In the genomic region with DNA sequence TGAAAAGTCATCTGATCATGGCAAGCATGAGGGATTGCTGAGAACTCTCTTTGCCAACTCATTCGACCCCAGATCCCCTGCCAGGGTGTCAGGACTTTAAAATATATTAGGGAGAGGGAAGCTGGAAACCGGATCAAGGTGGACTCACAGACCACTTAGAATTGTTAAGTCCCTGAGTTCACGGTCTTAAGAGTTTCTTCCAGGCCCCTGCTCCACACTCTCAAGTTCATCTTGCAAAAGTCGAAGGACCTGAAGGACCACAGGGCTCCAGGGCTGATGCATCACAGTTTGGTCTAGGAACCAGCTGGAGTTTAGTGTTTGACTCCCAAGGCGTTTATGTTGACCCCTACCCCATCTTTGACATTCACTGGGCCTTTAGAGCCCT, we compare ENCODE assay signal across 15 cellular contexts. TPM values are rescaled to one million over a fixed set of nuclear protein-coding genes. Genes with fewer than 3 reads are reported as not detected.
A peak's percentile ranks its signal among the peaks of the same experiment; 100 is the strongest.
DNase-seq lines count a peak whose midpoint lies in the region; ATAC-seq and TF ChIP-seq lines count a peak whose summit lies in the region.
"Had no signal": no experiment of that assay in that cellular context is flagged by ENCODE, and none has a peak within 500 bp of the region (broad histone marks: within the 10 kb centered on the region; RNA-seq: fewer than 3 reads in every experiment).

No MANE protein-coding gene starts in this region.

- no peaks in the 10 kb centered on the region for H3K36me3 ChIP-seq in mammary epithelial cell (ENCODE audit: insufficient read depth, low read length)
- H3K36me3 ChIP-seq in mesenchymal stem cell (ENCODE audit: control insufficient read depth in 1 of 2, insufficient read depth in 2 of 2, low read depth in 1 of 2, low read length in 2 of 2): no peaks in the 10 kb centered on the region
- H3K36me3 ChIP-seq in subcutaneous abdominal adipose tissue (ENCODE audit: control insufficient read depth in 5 of 5, insufficient read depth in 5 of 5, low read length in 5 of 5): no peaks in the 10 kb centered on the region

- peaks cover 35% of the 10 kb centered on the region for H3K79me2 ChIP-seq in mammary epithelial cell (ENCODE audit: insufficient read depth, low read length)

- no peak overlapping the region for H3K18ac ChIP-seq in mesenchymal stem cell (ENCODE audit: low read depth in 1 of 2, low read length in 2 of 2)

- no peak overlapping the region for H2BK5ac ChIP-seq in mesenchymal stem cell (ENCODE audit: low read depth, low read length, poor library complexity, severe bottlenecking)

- no peak overlapping the region for H4K91ac ChIP-seq in mesenchymal stem cell (ENCODE audit: low read length)

- no peak for TF ChIP-seq CTCF in mammary epithelial cell (conservative IDR thresholded peaks at IDR 0.05 in 1 of 2, IDR thresholded peaks at IDR 0.05 in 1 of 2; ENCODE audit: extremely low read depth in 1 of 2, insufficient read depth in 1 of 2, low read depth in 1 of 2, low read length in 2 of 2)

- H3K4me3 ChIP-seq in mammary epithelial cell (replicated peaks in 1 of 3; ENCODE audit: insufficient read depth in 1 of 3, low read depth in 2 of 3, low read length in 3 of 3): peak overlapping the region; percentile 49 to 83 (median 69)
- peak overlapping the region in 1 of 2 experiments; percentile 79 for H3K4me3 ChIP-seq in mesenchymal stem cell (ENCODE audit: insufficient read depth in 1 of 2, low read depth in 1 of 2, low read length in 2 of 2)
- peak overlapping the region; percentile 70 to 93 (median 86) for H3K4me3 ChIP-seq in subcutaneous abdominal adipose tissue (ENCODE audit: low read depth in 1 of 5, low read length in 5 of 5)

- no peaks in the 10 kb centered on the region for H3K9me3 ChIP-seq in mammary epithelial cell (replicated peaks; ENCODE audit: insufficient read depth, low read length)
- no peaks in the 10 kb centered on the region for H3K9me3 ChIP-seq in mesenchymal stem cell (ENCODE audit: control insufficient read depth, low read length)
- no peaks in the 10 kb centered on the region for H3K9me3 ChIP-seq in subcutaneous abdominal adipose tissue (ENCODE audit: control insufficient read depth in 5 of 5, low read length in 5 of 5)

- peak overlapping the region; percentile 97 for H2AK5ac ChIP-seq in mesenchymal stem cell (ENCODE audit: low read length, severe bottlenecking)

- H3K79me1 ChIP-seq in mesenchymal stem cell (replicated peaks; ENCODE audit: low read length, poor library complexity, severe bottlenecking): no peaks in the 10 kb centered on the region

- in situ Hi-C loops in mammary epithelial cell (cut with MboI; ENCODE audit: low sequenced_read_pairs in 2 of 2): no loop called here

- 42% methylated on average over 5 of the region's 5 CpGs for WGBS in mammary epithelial cell (ENCODE audit: low coverage, missing lambda C conversion rate)
- 48% methylated on average over 5 of the region's 5 CpGs for WGBS in mesenchymal stem cell

- peak overlapping the region; percentile 23 for H2BK15ac ChIP-seq in mesenchymal stem cell (ENCODE audit: low read depth, poor library complexity, severe bottlenecking)

- H3K4me2 ChIP-seq in mammary epithelial cell (ENCODE audit: insufficient read depth, low read depth, low read length): peak overlapping the region; percentile 92
- H3K4me2 ChIP-seq in mesenchymal stem cell (ENCODE audit: low read length, poor library complexity, severe bottlenecking): peak overlapping the region; percentile 18

- H3K23ac ChIP-seq in mesenchymal stem cell (ENCODE audit: low read length in 2 of 2): no peak overlapping the region

- no peak overlapping the region for H2BK12ac ChIP-seq in mesenchymal stem cell (ENCODE audit: low read length in 2 of 2)

- no peak overlapping the region for H3K4ac ChIP-seq in mesenchymal stem cell (ENCODE audit: low read depth in 1 of 2, low read length in 2 of 2)

- H3K27me3 ChIP-seq in mammary epithelial cell (ENCODE audit: insufficient read depth, low read length) (no peaks in the 10 kb centered on the region), mesenchymal stem cell (ENCODE audit: control insufficient read depth in 1 of 2, insufficient read depth in 1 of 2, low read length in 2 of 2) (no peaks in the 10 kb centered on the region), subcutaneous abdominal adipose tissue (ENCODE audit: control insufficient read depth in 5 of 5, insufficient read depth in 4 of 5, low read length in 5 of 5) (no peaks in the 10 kb centered on the region)

- intact Hi-C loops in mammary epithelial cell (cut with micrococcal nuclease): loop anchor here (1.0 to 2.0 kb wide), 2 partner anchors 30 to 52 kb away; no protein-coding TSS in a partner anchor

- CTCF ChIA-PET in mammary epithelial cell (lab: Charles Lee; ENCODE audit: low non-redundant PET): interaction anchor here (0.7 to 0.9 kb wide), 2 partner anchors 31 to 81 kb away, joined by 5 to 6 read pairs; no protein-coding TSS in a partner anchor

- no peaks in the 10 kb centered on the region for H4K20me1 ChIP-seq in mammary epithelial cell (ENCODE audit: insufficient read depth, low read length)

- no peak overlapping the region for H3K9ac ChIP-seq in mammary epithelial cell (ENCODE audit: insufficient read depth, low read length)
- H3K9ac ChIP-seq in mesenchymal stem cell (ENCODE audit: low read length): peak overlapping the region; percentile 89
- no peak overlapping the region for H3K9ac ChIP-seq in subcutaneous abdominal adipose tissue (ENCODE audit: low read length in 5 of 5)

- BruUV-seq in mammary epithelial cell (replicated peaks; lab: Mats Ljungman, UMichigan): no TSS peak

- no peak for ATAC-seq in GM21717 (IDR thresholded peaks at IDR 0.05; ENCODE audit: unreplicated experiment)
- ATAC-seq: CD8-positive, alpha-beta T cell had no signal

- H3K4me1 ChIP-seq in mammary epithelial cell (ENCODE audit: insufficient read depth, low read length) (peaks cover 17% of the 10 kb centered on the region), mesenchymal stem cell (ENCODE audit: control insufficient read depth, insufficient read depth, low read depth, low read length) (peaks cover 6% of the 10 kb centered on the region), subcutaneous abdominal adipose tissue (ENCODE audit: control insufficient read depth in 5 of 5, insufficient read depth in 5 of 5, low read length in 5 of 5) (peaks cover 2 to 22% (median 11%) of the 10 kb centered on the region in 5 donors)

- H3K27ac ChIP-seq in mammary epithelial cell (ENCODE audit: insufficient read depth, low read depth, low read length) (peak overlapping the region; percentile 93), mesenchymal stem cell (ENCODE audit: low read length, poor library complexity, severe bottlenecking) (peak overlapping the region; percentile 77), subcutaneous abdominal adipose tissue (ENCODE audit: low read depth, low read length) (peak overlapping the region; percentile 92), substantia nigra (ENCODE audit: low read depth, low read length, poor library complexity, severe bottlenecking) (no peak overlapping the region)

- no peak overlapping the region for H2BK120ac ChIP-seq in mesenchymal stem cell (ENCODE audit: low read depth, low read length)

- no peak overlapping the region for H4K8ac ChIP-seq in mesenchymal stem cell (ENCODE audit: low read length)

- dilution Hi-C loops in mammary epithelial cell (cut with HindIII; ENCODE audit: low sequenced_read_pairs): no loop called here

- H2AFZ ChIP-seq in mammary epithelial cell (ENCODE audit: low read depth, low read length) (peak overlapping the region; percentile 76), mesenchymal stem cell (ENCODE audit: low read depth, low read length) (no peak overlapping the region)

- H3K14ac ChIP-seq in mesenchymal stem cell (ENCODE audit: low read length in 2 of 2): no peak overlapping the region

- peak; percentile 30 for DNase-seq in HT-29 (ENCODE audit: low spot score)
- no peak for DNase-seq in mammary epithelial cell
- DNase-seq in mesenchymal stem cell: peak; percentile 3
- DNase-seq in cerebellum (ENCODE audit: low spot score): no peak
- no peak for DNase-seq in substantia nigra (lab: John Stamatoyannopoulos, UW)
- DNase-seq in GM19238 (ENCODE audit: insufficient read length, low spot score): no peak
- DNase-seq: activated naive CD4-positive, alpha-beta T cell; CD8-positive, alpha-beta T cell; MV-4-11; NCI-H2227 treated with DMSO at 0.1 percent for 48 hours; T-helper 2 cell had no signal

RNA-seq across cellular contexts. Expression of gene RASSF9, which starts 0.5 kb away (rescaled TPM):
- total RNA-seq in HT-29 (2014; rRNA removed; shearing (Covaris generic)): 0.05 and 0.13 TPM in 2 replicates
- total RNA-seq in mammary epithelial cell: 10 to 100 TPM in 1 of 2 donors, 1 to 10 TPM in 1; 7.1 to 13.5 TPM
- 2.6 TPM for polyA plus RNA-seq in mammary epithelial cell
- 6.0 TPM for polyA minus RNA-seq in mammary epithelial cell
- 0.04 TPM for polyA plus RNA-seq in mesenchymal stem cell (2013, experiment 1 of 2)
- 0.07 TPM for polyA plus RNA-seq in mesenchymal stem cell (2013, experiment 2 of 2)
- 2.4 TPM for total RNA-seq in cerebellum
- total RNA-seq: CD8-positive, alpha-beta T cell; OCI-LY7 had no signal

RNA-seq across cellular contexts. Expression of gene NTS, which starts 37.4 kb away (rescaled TPM):
- total RNA-seq in HT-29 (2014; rRNA removed; shearing (Covaris generic)): 0.44 TPM in 1 of 2 replicates, not detected in the other
- total RNA-seq in mammary epithelial cell (not detected), cerebellum (1.2 TPM)
- not detected for polyA plus RNA-seq in mammary epithelial cell
- polyA minus RNA-seq in mammary epithelial cell: not detected
- not detected for polyA plus RNA-seq in mesenchymal stem cell (2013, experiment 1 of 2)
- not detected for polyA plus RNA-seq in mesenchymal stem cell (2013, experiment 2 of 2)
- total RNA-seq: CD8-positive, alpha-beta T cell; chondrocyte; OCI-LY7 had no signal

Comparison
In these comparisons a context has a peak if more than half of its experiments do, and no peak if none do; other contexts are left out.
1. DNase-seq: peak in HT-29 (single experiment) and mesenchymal stem cell (single experiment); none in mammary epithelial cell (single experiment), cerebellum (single experiment), substantia nigra (0 of 49) and GM19238 (single experiment).